8 cellular contexts compared by ENCODE assay signal in genomic region chr7:29806131-29806792, GRCh38. TPM values are rescaled to one million over a fixed set of nuclear protein-coding genes. Genes with fewer than 3 reads are reported as not detected.
DNase-seq lines count a peak whose midpoint lies in the region; ATAC-seq, FAIRE-seq and TF ChIP-seq lines count a peak whose summit lies in the region.

TSS of gene WIPF3 (plus strand) at chr7:29806508. CDS start at chr7:29834725, 28,217 bp downstream.

- peaks cover 43% of the 10 kb centered on the region for H3K27me3 ChIP-seq in MG63

- peak; percentile 75 for ATAC-seq in mucosa of descending colon

- H3K36me3 ChIP-seq in MG63, result no peaks in the 10 kb centered on the region
- no peaks in the 10 kb centered on the region for H3K36me3 ChIP-seq in mucosa of descending colon (ENCODE audit: low read depth)

- H3K9me3 ChIP-seq in MG63 (no peaks in the 10 kb centered on the region), mucosa of descending colon (no peaks in the 10 kb centered on the region)

- peak; percentile 85 for FAIRE-seq in urothelium cell line (lab: Jason Lieb, UNC)

- intact Hi-C loops in mucosa of descending colon (cut with DNase I, micrococcal nuclease), result no loop called here

- H3K4me1 ChIP-seq in mucosa of descending colon (ENCODE audit: low read depth), result peaks cover 4% of the 10 kb centered on the region

- no peak for TF ChIP-seq CTCF in mucosa of descending colon (IDR thresholded peaks at IDR 0.05)

- H3K4me3 ChIP-seq in MG63, result no peak within 1 kb of the TSS; the same call in 1 of the 2 replicates
- peak within 1 kb of the TSS; percentile 19 for H3K4me3 ChIP-seq in mucosa of descending colon

- DNase-seq in COLO668 (lab: John Stamatoyannopoulos, UW; ENCODE audit: unreplicated experiment) (peak; percentile 83), MG63 (peak; percentile 25), ecto neural progenitor cell (ENCODE audit: low spot score) (peak; percentile 78), mucosa of descending colon (peak in 2 of 3 donors; percentile 47 to 74), urothelium cell line (ENCODE audit: low spot score) (peak; percentile 76), glomerular visceral epithelial cell (ENCODE audit: extremely low spot score) (no peak), A172 (ENCODE audit: low spot score) (no peak)
- DNase-seq in stimulated activated CD4-positive, alpha-beta T cell treated with anti-CD3 and anti-CD28 coated beads, Interleukin-4, amount 100 ng/mL, for 1 hour, result no peak

RNA-seq across cellular contexts. Expression of gene WIPF3, which starts in this region (rescaled TPM):
- total RNA-seq in MG63 (2014; rRNA removed; shearing (Covaris generic); ENCODE audit: low replicate concordance), result not detected in 2 replicates
- total RNA-seq in mucosa of descending colon, result 1 to 10 TPM in 2 of 3 donors, under 1 TPM in 1; 0.89 to 2.2 (median 1.2) TPM
- total RNA-seq in A172 (2014; rRNA removed; shearing (Covaris generic)), result not detected in 2 replicates

Comparison
In these comparisons a context has a peak if more than half of its experiments do, and no peak if none do; other contexts are left out.
1. Peak in DNase-seq in MG63; RNA of the gene not detected or under 1 TPM.
2. DNase-seq: peak in COLO668 (single experiment), ecto neural progenitor cell (single experiment), mucosa of descending colon (2 of 3) and urothelium cell line (single experiment); none in glomerular visceral epithelial cell (single experiment), A172 (single experiment) and stimulated activated CD4-positive, alpha-beta T cell treated with anti-CD3 and anti-CD28 coated beads, Interleukin-4, amount 100 ng/mL, for 1 hour (single experiment).